ENCODE assay signal across 1 cellular context in genomic region chr2:240832205-240832727, GRCh38.
TF ChIP-seq lines count a peak whose summit lies in the region.

No MANE protein-coding gene starts in this region.

TF ChIP-seq in HepG2, 621 proteins besides CTCF, POLR2A, EP300 and RAD21 (continued from another document):
- TF ChIP-seq GATA4 (IDR thresholded peaks at IDR 0.05; ENCODE audit: borderline replicate concordance, low read depth) (no peak), ZNF407 (CRISPR knock-in tag; IDR thresholded peaks at IDR 0.05; ENCODE audit: not compliant biosample characterization) (no peak), SP1 (IDR thresholded peaks at IDR 0.05) (no peak), SP1 (CRISPR knock-in tag; IDR thresholded peaks at IDR 0.05) (peak; percentile 73), MAZ (IDR thresholded peaks at IDR 0.05; ENCODE audit: borderline replicate concordance, low read depth, low read length) (peak; percentile 49; the same call in 1 of the 2 replicates), MAZ (CRISPR knock-in tag; IDR thresholded peaks at IDR 0.05; ENCODE audit: low read depth) (peak; percentile 69; the same call in 1 of the 2 replicates)
